In genomic region chr19:10363789-10364281, GRCh38 we compare ENCODE assay signal across 1 cellular context.
TF ChIP-seq lines count a peak whose summit lies in the region.

No MANE protein-coding gene starts in this region.

TF ChIP-seq in GM12878, 131 proteins besides CTCF, POLR2A, EP300 and RAD21:
- TF ChIP-seq BACH1 (IDR thresholded peaks at IDR 0.05; ENCODE audit: borderline replicate concordance): no peak
- TF ChIP-seq GATAD2B (conservative IDR thresholded peaks at IDR 0.05; ENCODE audit: low read depth): no peak
- TF ChIP-seq ZNF592 (IDR thresholded peaks at IDR 0.05): no peak
- TF ChIP-seq SUPT20H (IDR thresholded peaks at IDR 0.05; ENCODE audit: borderline replicate concordance, control insufficient read depth, low read depth, low read length): no peak
- TF ChIP-seq E2F4 (IDR thresholded peaks at IDR 0.05; ENCODE audit: low read depth, low read length): no peak
- no peak for TF ChIP-seq NR2C2 (IDR thresholded peaks at IDR 0.05; ENCODE audit: borderline replicate concordance, control insufficient read depth, insufficient read length, low read depth)
- TF ChIP-seq NR2F1 (conservative IDR thresholded peaks at IDR 0.05): no peak
- TF ChIP-seq MTA3 (IDR thresholded peaks at IDR 0.05; ENCODE audit: borderline replicate concordance, low read length): no peak
- no peak for TF ChIP-seq EGR1 (IDR thresholded peaks at IDR 0.05; ENCODE audit: borderline replicate concordance in 1 of 2, low read depth in 2 of 2, low read length in 2 of 2)
- TF ChIP-seq FOXK2 (IDR thresholded peaks at IDR 0.05): no peak
- TF ChIP-seq BCLAF1 (IDR thresholded peaks at IDR 0.05): no peak
- no peak for TF ChIP-seq CREM (IDR thresholded peaks at IDR 0.05; ENCODE audit: low read depth)
- TF ChIP-seq PML (IDR thresholded peaks at IDR 0.05; ENCODE audit: low read length): no peak
- TF ChIP-seq MYB (IDR thresholded peaks at IDR 0.05; ENCODE audit: borderline replicate concordance, low read depth, low read length): no peak
- no peak for TF ChIP-seq IRF3 (IDR thresholded peaks at IDR 0.05)
- TF ChIP-seq, protein P1, sequence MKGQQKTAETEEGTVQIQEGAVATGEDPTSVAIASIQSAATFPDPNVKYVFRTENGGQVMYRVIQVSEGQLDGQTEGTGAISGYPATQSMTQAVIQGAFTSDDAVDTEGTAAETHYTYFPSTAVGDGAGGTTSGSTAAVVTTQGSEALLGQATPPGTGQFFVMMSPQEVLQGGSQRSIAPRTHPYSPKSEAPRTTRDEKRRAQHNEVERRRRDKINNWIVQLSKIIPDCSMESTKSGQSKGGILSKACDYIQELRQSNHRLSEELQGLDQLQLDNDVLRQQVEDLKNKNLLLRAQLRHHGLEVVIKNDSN (IDR thresholded peaks at IDR 0.05; ENCODE audit: borderline replicate concordance, extremely low read length, insufficient read depth, low read depth, low read length): no peak
- TF ChIP-seq CEBPB (IDR thresholded peaks at IDR 0.05; ENCODE audit: borderline replicate concordance in 1 of 2, low read depth in 2 of 2, low read length in 2 of 2): no peak
- no peak for TF ChIP-seq REST (IDR thresholded peaks at IDR 0.05; ENCODE audit: low read depth, low read length)
- TF ChIP-seq TAF1 (IDR thresholded peaks at IDR 0.05; ENCODE audit: borderline replicate concordance, low read depth, low read length): no peak
- no peak for TF ChIP-seq ETV6 (conservative IDR thresholded peaks at IDR 0.05 in 1 of 2, IDR thresholded peaks at IDR 0.05 in 1 of 2; ENCODE audit: borderline replicate concordance in 1 of 2, low read depth in 1 of 2)
TF ChIP-seq in GM12878: peak in this region for 0.
